Comparison of ENCODE assay signal across 8 cellular contexts in genomic region chr16:85612191-85612800, GRCh38. TPM values are rescaled to one million over a fixed set of nuclear protein-coding genes. Genes with fewer than 3 reads are reported as not detected.
DNase-seq lines count a peak whose midpoint lies in the region; ATAC-seq and TF ChIP-seq lines count a peak whose summit lies in the region.

No MANE protein-coding gene starts in this region.

- ATAC-seq in DND-41 (ENCODE audit: insufficient read depth, low read depth) (0 out of 3 replicates have a peak, but pooled peaks have one; percentile 0), GM18498 (IDR thresholded peaks at IDR 0.05; ENCODE audit: unreplicated experiment) (no peak)

- H3K4me3 ChIP-seq in DND-41 (ENCODE audit: low read depth in 1 of 2, low read length in 2 of 2) (peak overlapping the region; percentile 37 to 63; a peak in 3 of 4 replicates), SJCRH30 (peak overlapping the region; percentile 64), cardiac fibroblast (replicated peaks in 1 of 2; ENCODE audit: low read depth in 2 of 2, low read length in 2 of 2) (peak overlapping the region; percentile 32 to 57)

- H2AFZ ChIP-seq in DND-41 (ENCODE audit: low read depth, low read length) = peak overlapping the region; percentile 44

- no peaks in the 10 kb centered on the region for H3K27me3 ChIP-seq in DND-41 (ENCODE audit: insufficient read depth, low read length, poor library complexity)
- no peaks in the 10 kb centered on the region for H3K27me3 ChIP-seq in SJCRH30

- peak overlapping the region; percentile 90 for H3K9ac ChIP-seq in DND-41 (ENCODE audit: low read depth, low read length)

- TF ChIP-seq CTCF in DND-41 (IDR thresholded peaks at IDR 0.05; ENCODE audit: borderline replicate concordance, extremely low read depth, low read length, poor library complexity, severe bottlenecking) (no peak), cardiac fibroblast (IDR thresholded peaks at IDR 0.05; ENCODE audit: low read depth, low read length) (no peak)

- H4K20me1 ChIP-seq in DND-41 (ENCODE audit: insufficient read depth, low read length) = peaks cover 73% of the 10 kb centered on the region

- H3K79me2 ChIP-seq in DND-41 (ENCODE audit: insufficient read depth, low read length) = peaks cover 77% of the 10 kb centered on the region

- peak overlapping the region; percentile 95 for H3K4me2 ChIP-seq in DND-41 (ENCODE audit: insufficient read depth, low read length)

- no peaks in the 10 kb centered on the region for H3K9me3 ChIP-seq in DND-41 (ENCODE audit: insufficient read depth, low read length, severe bottlenecking)
- H3K9me3 ChIP-seq in SJCRH30 (replicated peaks) = no peaks in the 10 kb centered on the region

- H3K27ac ChIP-seq in DND-41 (ENCODE audit: low read length) (peak overlapping the region; percentile 86), SJCRH30 (peak overlapping the region; percentile 81)

- H3K36me3 ChIP-seq in DND-41 (ENCODE audit: insufficient read depth, low read length) (peaks cover 11% of the 10 kb centered on the region; the same call in 1 of the 2 replicates), SJCRH30 (no peaks in the 10 kb centered on the region)

- DNase-seq in DND-41 (no peak), HuH-7.5 (ENCODE audit: low spot score) (peak; percentile 92), SJCRH30 (peak; percentile 80 to 86), cardiac fibroblast (ENCODE audit: low read depth in 2 of 2) (peak; percentile 81 to 85), kidney glomerular epithelial cell (lab: John Stamatoyannopoulos, UW) (peak; percentile 88), cortex of kidney (lab: John Stamatoyannopoulos, UW) (no peak)
- DNase-seq in stimulated activated naive CD4-positive, alpha-beta T cell treated with Interleukin-2 at 50 U/mL for 16 hours (lab: John Stamatoyannopoulos, UW) = peak; percentile 29

- H3K4me1 ChIP-seq in DND-41 (ENCODE audit: insufficient read depth, low read length) (peaks cover 76% of the 10 kb centered on the region), SJCRH30 (peaks cover 19% of the 10 kb centered on the region)

RNA-seq across cellular contexts. Expression of gene GSE1, which starts 0.8 kb away (rescaled TPM):
- 31.1 and 33.8 TPM in 2 replicates for total RNA-seq in SJCRH30 (2014; rRNA removed; shearing (Covaris generic))

Comparison
In these comparisons a context has a peak if more than half of its experiments do, and no peak if none do; other contexts are left out.
1. DNase-seq: peak in HuH-7.5 (single experiment), SJCRH30 (2 of 2), cardiac fibroblast (2 of 2), kidney glomerular epithelial cell (single experiment) and stimulated activated naive CD4-positive, alpha-beta T cell treated with Interleukin-2 at 50 U/mL for 16 hours (single experiment); none in DND-41 (single experiment) and cortex of kidney (single experiment).
2. Peak in every context shown above with its lines, with median percentiles within 50 percentile points of each other: H3K4me3 ChIP-seq.